10 cellular contexts compared by ENCODE assay signal in genomic region chr6:71621918-71622519, GRCh38.
A peak's percentile ranks its signal among the peaks of the same experiment; 100 is the strongest.
DNase-seq lines count a peak whose midpoint lies in the region; ATAC-seq and TF ChIP-seq lines count a peak whose summit lies in the region.
"Had no signal": no experiment of that assay in that cellular context is flagged by ENCODE, and none has a peak within 500 bp of the region (broad histone marks: within the 10 kb centered on the region; RNA-seq: fewer than 3 reads in every experiment).

No MANE protein-coding gene starts in this region.

- WGBS in mammary epithelial cell (ENCODE audit: low coverage, missing lambda C conversion rate) = 63% methylated on average over 3 of the region's 3 CpGs

- no peaks in the 10 kb centered on the region for H4K20me1 ChIP-seq in mammary epithelial cell (ENCODE audit: insufficient read depth, low read length)
- no peaks in the 10 kb centered on the region for H4K20me1 ChIP-seq in neural cell (ENCODE audit: insufficient read depth)

- no peaks in the 10 kb centered on the region for H3K4me1 ChIP-seq in mammary epithelial cell (ENCODE audit: insufficient read depth, low read length)
- H3K4me1 ChIP-seq: spleen had no signal

- H3K9me2 ChIP-seq in neural cell (ENCODE audit: insufficient read depth, low read length) = no peaks in the 10 kb centered on the region

- no peak overlapping the region for H2AFZ ChIP-seq in mammary epithelial cell (ENCODE audit: low read depth, low read length)
- H2AFZ ChIP-seq in neural cell (ENCODE audit: low read depth, low read length) = no peak overlapping the region

- BruUV-seq in mammary epithelial cell (replicated peaks; lab: Mats Ljungman, UMichigan) = no TSS peak

- H3K4me2 ChIP-seq in mammary epithelial cell (ENCODE audit: insufficient read depth, low read depth, low read length) (no peak overlapping the region), neural cell (ENCODE audit: low read length) (no peak overlapping the region)

- CTCF ChIA-PET in mammary epithelial cell (lab: Charles Lee; ENCODE audit: low non-redundant PET) = interaction anchor here (0.5 to 0.6 kb wide), 2 partner anchors 27 to 450 kb away, joined by 4 read pairs; no protein-coding TSS in a partner anchor

- no peak for DNase-seq in GM06990 (ENCODE audit: extremely low read depth, insufficient read length)
- no peak for DNase-seq in LNCaP clone FGC (ENCODE audit: low read depth)
- DNase-seq in mammary epithelial cell = no peak
- no peak for DNase-seq in caudate nucleus (lab: John Stamatoyannopoulos, UW)
- DNase-seq in GM20000 (ENCODE audit: low spot score) = no peak
- no peak for DNase-seq in NCI-H774 (lab: John Stamatoyannopoulos, UW)
- DNase-seq: MG63, spleen had no signal

- in situ Hi-C loops in mammary epithelial cell (cut with MboI; ENCODE audit: low sequenced_read_pairs in 2 of 2) = no loop called here

- intact Hi-C loops in mammary epithelial cell (cut with micrococcal nuclease) = loop anchor here (1.0 kb wide), 1 partner anchor 463 kb away; no protein-coding TSS in a partner anchor

- H3K79me2 ChIP-seq in mammary epithelial cell (ENCODE audit: insufficient read depth, low read length) (no peaks in the 10 kb centered on the region), neural cell (replicated peaks; ENCODE audit: insufficient read depth, low read length) (no peaks in the 10 kb centered on the region)

- TF ChIP-seq RAD21 in neural cell (conservative IDR thresholded peaks at IDR 0.05) = peak; percentile 66

- H3K9ac ChIP-seq in mammary epithelial cell (ENCODE audit: insufficient read depth, low read length) = no peak overlapping the region
- no peak overlapping the region for H3K9ac ChIP-seq in neural cell (ENCODE audit: low read length)

- TF ChIP-seq EP300 in neural cell (conservative IDR thresholded peaks at IDR 0.05; ENCODE audit: poor library complexity, severe bottlenecking) = no peak

- H3K4me3 ChIP-seq in GM06990 (replicated peaks; ENCODE audit: low read depth, low read length) (no peak overlapping the region), LNCaP clone FGC (ENCODE audit: low read depth, low read length) (no peak overlapping the region), mammary epithelial cell (replicated peaks in 1 of 3; ENCODE audit: insufficient read depth in 1 of 3, low read depth in 2 of 3, low read length in 3 of 3) (no peak overlapping the region), neural cell (ENCODE audit: low read length) (no peak overlapping the region)
- H3K4me3 ChIP-seq: MG63, spleen had no signal

- no peak for ATAC-seq in HG03280 (IDR thresholded peaks at IDR 0.05; ENCODE audit: unreplicated experiment)

- H3F3A ChIP-seq in neural cell (ENCODE audit: insufficient read depth, low read length, poor library complexity, severe bottlenecking) = no peaks in the 10 kb centered on the region

- no peaks in the 10 kb centered on the region for H3K36me3 ChIP-seq in GM06990 (ENCODE audit: control insufficient read depth, insufficient read depth, low read length)
- H3K36me3 ChIP-seq in mammary epithelial cell (ENCODE audit: insufficient read depth, low read length) = no peaks in the 10 kb centered on the region
- no peaks in the 10 kb centered on the region for H3K36me3 ChIP-seq in neural cell (ENCODE audit: insufficient read depth, low read length)
- H3K36me3 ChIP-seq: MG63, spleen had no signal

- dilution Hi-C loops in mammary epithelial cell (cut with HindIII; ENCODE audit: low sequenced_read_pairs) = no loop called here

- H3K9me3 ChIP-seq in mammary epithelial cell (replicated peaks; ENCODE audit: insufficient read depth, low read length) (no peaks in the 10 kb centered on the region), neural cell (ENCODE audit: low read length) (no peaks in the 10 kb centered on the region)

- H3K27me3 ChIP-seq in GM06990 (replicated peaks; ENCODE audit: control insufficient read depth, insufficient read depth, low read length) = no peaks in the 10 kb centered on the region
- H3K27me3 ChIP-seq in mammary epithelial cell (ENCODE audit: insufficient read depth, low read length) = peaks cover 2% of the 10 kb centered on the region
- no peaks in the 10 kb centered on the region for H3K27me3 ChIP-seq in neural cell (ENCODE audit: insufficient read depth, low read depth, low read length)
- H3K27me3 ChIP-seq: MG63, spleen had no signal

- TF ChIP-seq CTCF in GM06990 (IDR thresholded peaks at IDR 0.05; ENCODE audit: insufficient read depth, low read length, poor library complexity, severe bottlenecking) (peak; percentile 30), LNCaP clone FGC (IDR thresholded peaks at IDR 0.05; ENCODE audit: control insufficient read depth, extremely low read depth, insufficient read depth) (peak; percentile 53), mammary epithelial cell (conservative IDR thresholded peaks at IDR 0.05 in 1 of 2, IDR thresholded peaks at IDR 0.05 in 1 of 2; ENCODE audit: extremely low read depth in 1 of 2, insufficient read depth in 1 of 2, low read depth in 1 of 2, low read length in 2 of 2) (peak; percentile 42 to 56), neural cell (IDR thresholded peaks at IDR 0.05; ENCODE audit: poor library complexity, severe bottlenecking) (peak; percentile 68), GM20000 (IDR thresholded peaks at IDR 0.05; ENCODE audit: extremely low read depth, missing control alignments) (no peak)

- H3K27ac ChIP-seq in mammary epithelial cell (ENCODE audit: insufficient read depth, low read depth, low read length) (no peak overlapping the region), neural cell (ENCODE audit: low read length) (no peak overlapping the region), caudate nucleus (ENCODE audit: low read depth, low read length) (no peak overlapping the region)
- H3K27ac ChIP-seq: spleen had no signal

TF ChIP-seq in neural cell, 6 proteins besides CTCF, POLR2A, EP300 and RAD21:
- TF ChIP-seq TAF1 (IDR thresholded peaks at IDR 0.05; ENCODE audit: low read depth) = no peak
- TF ChIP-seq SMC3 (conservative IDR thresholded peaks at IDR 0.05; ENCODE audit: poor library complexity) = peak; percentile 70
